Comparison of ENCODE assay signal across 34 cellular contexts in genomic region chr5:119721775-119722174, GRCh38.
"Had no signal": no experiment of that assay in that cellular context is flagged by ENCODE, and none has a peak within 500 bp of the region (broad histone marks: within the 10 kb centered on the region; RNA-seq: fewer than 3 reads in every experiment).

No MANE protein-coding gene starts in this region.

- H3K9ac ChIP-seq: KMS-11 had no signal

- H3K4me3 ChIP-seq: MG63 had no signal

- H3K4me2 ChIP-seq: KMS-11 had no signal

- H3K36me3 ChIP-seq: MG63 had no signal

- H3K27ac ChIP-seq: KMS-11 had no signal

- DNase-seq: Karpas-422, Kasumi-1, MG63, MM.1S, MV-4-11, NCI-H1048, NCI-H1092, NCI-H1092 treated with DMSO at 0.1 percent for 48 hours, NCI-H1105, NCI-H1105 treated with DMSO at 0.1 percent for 48 hours, NCI-H1417, NCI-H1417 treated with DMSO at 0.1 percent for 48 hours, NCI-H1436, NCI-H1436 treated with DMSO at 0.1 percent for 48 hours, NCI-H146, NCI-H1694, NCI-H1694 treated with DMSO at 0.1 percent for 48 hours, NCI-H187, NCI-H187 treated with DMSO at 0.1 percent for 48 hours, NCI-H1930, NCI-H2029, NCI-H2029 treated with DMSO at 0.1 percent for 48 hours, NCI-H2081, NCI-H2081 treated with DMSO at 0.1 percent for 48 hours, NCI-H2107, NCI-H2171, NCI-H2171 treated with DMSO at 0.1 percent for 48 hours, NCI-H2227 treated with DMSO at 0.1 percent for 48 hours, NCI-H226, NCI-H345, NCI-H446, NCI-H446 treated with DMSO at 0.1 percent for 48 hours, NCI-H510A had no signal

- H3K27me3 ChIP-seq: MG63 had no signal
